Comparison of ENCODE assay signal across 8 cellular contexts in the genomic region with DNA sequence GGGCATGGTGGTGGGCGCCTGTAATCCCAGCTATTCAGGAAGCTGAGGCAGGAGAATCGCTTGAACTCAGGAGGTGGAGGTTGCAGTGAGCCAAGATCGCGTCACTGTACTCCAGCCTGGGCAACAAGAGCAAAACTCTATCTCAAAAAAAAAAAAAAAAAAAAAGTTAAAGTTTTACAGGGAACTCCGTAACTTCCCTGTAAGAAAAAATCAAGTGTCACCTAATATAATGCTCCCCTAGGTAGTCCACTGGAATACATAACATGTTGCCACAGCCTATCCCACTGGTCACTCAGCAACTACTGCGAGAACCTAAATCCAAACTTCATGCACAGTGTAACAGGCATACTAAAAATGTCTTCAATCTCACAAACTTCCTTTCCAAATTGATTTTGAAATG. TPM values are rescaled to one million over a fixed set of nuclear protein-coding genes. Genes with fewer than 3 reads are reported as not detected.
DNase-seq lines count a peak whose midpoint lies in the region; ATAC-seq, FAIRE-seq and TF ChIP-seq lines count a peak whose summit lies in the region.
"Not testable (repeated sequence)": the region's sequence is repeated elsewhere in the genome, so short reads cannot be mapped to it uniquely, and the experiment has no call there.

No MANE protein-coding gene starts in this region.

- H3K36me3 Mint-ChIP-seq in HFFc6 (ENCODE audit: low read depth) (peaks cover 22% of the 10 kb centered on the region), activated B cell treated with CpG ODN at 0.5 μM for 24 hours (ENCODE audit: low read depth) (peaks cover 41% of the 10 kb centered on the region)

- not testable (repeated sequence) for TF ChIP-seq EP300 in GM12878 (IDR thresholded peaks at IDR 0.05; ENCODE audit: borderline replicate concordance in 1 of 2, control insufficient read depth in 1 of 2, low read depth in 2 of 2, low read length in 2 of 2)

- peaks cover 84% of the 10 kb centered on the region for H3K79me2 ChIP-seq in GM12878 (ENCODE audit: control insufficient read depth, insufficient read depth, low read length)

- H3K9me3 Mint-ChIP-seq in HFFc6, activated B cell treated with CpG ODN at 0.5 μM for 24 hours: not testable (repeated sequence)

- not testable (repeated sequence) for H3K9me3 ChIP-seq in GM12878 (replicated peaks; ENCODE audit: control insufficient read depth, insufficient read depth, low read length); mucosa of descending colon

- POLR2A ChIA-PET in activated B cell treated with CpG ODN at 0.5 μM for 24 hours (lab: Charles Lee) = not testable (repeated sequence)
- POLR2A ChIA-PET in GM12878 (lab: Charles Lee) = interaction anchor here (1.2 kb wide), 1 partner anchor 62 kb away, joined by 3 read pairs; no protein-coding TSS in a partner anchor

- H3K36me3 ChIP-seq in GM12878 (ENCODE audit: control insufficient read depth in 2 of 2, insufficient read depth in 2 of 2, low read length in 1 of 2) = peaks cover 10 to 38% of the 10 kb centered on the region in 2 experiments
- not testable (repeated sequence) for H3K36me3 ChIP-seq in mucosa of descending colon (ENCODE audit: low read depth)

- peaks cover 26% of the 10 kb centered on the region for H3K4me1 ChIP-seq in GM12878 (ENCODE audit: control insufficient read depth, insufficient read depth, low read length)
- not testable (repeated sequence) for H3K4me1 ChIP-seq in mucosa of descending colon (ENCODE audit: low read depth)

- peak overlapping the region; percentile 53 for H3K27ac ChIP-seq in C4-2B
- peak overlapping the region; percentile 17; the same call in 1 of the 2 replicates for H3K27ac ChIP-seq in GM12878 (ENCODE audit: control insufficient read depth, insufficient read depth)

- not testable (repeated sequence) for FAIRE-seq in GM12878 (lab: Jason Lieb, UNC)

- SMC1A ChIA-PET in GM12878 (lab: Charles Lee; ENCODE audit: uncharacterized antibody, unreplicated experiment) = interaction anchor here (2.6 to 9.6 kb wide), 2 partner anchors 15 to 31 kb away, joined by 6 to 141 read pairs; no protein-coding TSS in a partner anchor

- H2AFZ ChIP-seq in GM12878 (ENCODE audit: control insufficient read depth, low read depth, low read length) = not testable (repeated sequence)

- H3K4me3 Mint-ChIP-seq in HFFc6, activated B cell treated with CpG ODN at 0.5 μM for 24 hours: not testable (repeated sequence)

- TF ChIP-seq CTCF in C4-2B (conservative IDR thresholded peaks at IDR 0.05); HFFc6 (IDR thresholded peaks at IDR 0.05); activated B cell treated with CpG ODN at 0.5 μM for 24 hours (IDR thresholded peaks at IDR 0.05); GM12878 (IDR thresholded peaks at IDR 0.05 in 2 of 3, conservative IDR thresholded peaks at IDR 0.05 in 1 of 3; ENCODE audit: control insufficient read depth in 2 of 3, extremely low read depth in 1 of 3, insufficient read depth in 1 of 3, low read depth in 3 of 3, low read length in 3 of 3); mucosa of descending colon (IDR thresholded peaks at IDR 0.05); omental fat pad (IDR thresholded peaks at IDR 0.05): not testable (repeated sequence)

- H3K9ac ChIP-seq in GM12878 (ENCODE audit: control insufficient read depth, insufficient read depth, low read length) = not testable (repeated sequence)

- H3K4me1 Mint-ChIP-seq in HFFc6 (ENCODE audit: low read depth) (peaks cover 33% of the 10 kb centered on the region), activated B cell treated with CpG ODN at 0.5 μM for 24 hours (peaks cover 60% of the 10 kb centered on the region)

- not testable (repeated sequence) for H3K4me3 ChIP-seq in GM12878, mucosa of descending colon

- RAD21 ChIA-PET in GM12878 (lab: Charles Lee; ENCODE audit: unreplicated experiment) = interaction anchor here (1.4 to 10.1 kb wide), 3 partner anchors 8 to 86 kb away, joined by 3 to 123 read pairs (median 6); no protein-coding TSS in a partner anchor

- not testable (repeated sequence) for TF ChIP-seq POLR2A in GM12878 (IDR thresholded peaks at IDR 0.05; ENCODE audit: low read depth, low read length)

- H3K27me3 ChIP-seq in GM12878 (replicated peaks in 1 of 2; ENCODE audit: control insufficient read depth in 2 of 2, insufficient read depth in 2 of 2, low read length in 1 of 2) = not testable (repeated sequence)

- not testable (repeated sequence) for ATAC-seq in activated B cell treated with CpG ODN at 0.5 μM for 24 hours (ENCODE audit: low read depth); GM12878
- ATAC-seq in left cardiac atrium = peak; percentile 47 to 55
- peak; percentile 77 for ATAC-seq in left lobe of liver
- peak; percentile 19 for ATAC-seq in mucosa of descending colon
- peak; percentile 10 for ATAC-seq in omental fat pad (ENCODE audit: low FRiP score)

- H4K20me1 ChIP-seq in GM12878 (ENCODE audit: control insufficient read depth, insufficient read depth) = not testable (repeated sequence)

- not testable (repeated sequence) for TF ChIP-seq RAD21 in GM12878 (IDR thresholded peaks at IDR 0.05; ENCODE audit: insufficient read depth, low read depth, low read length)

- not testable (repeated sequence) for H3K27me3 Mint-ChIP-seq in HFFc6 (ENCODE audit: insufficient read depth); activated B cell treated with CpG ODN at 0.5 μM for 24 hours

- CTCF ChIA-PET in activated B cell treated with CpG ODN at 0.5 μM for 24 hours (lab: Charles Lee) = not testable (repeated sequence)
- CTCF ChIA-PET in GM12878 (lab: Yijun Ruan, JAX) = interaction anchor here (4.6 kb wide), 1 partner anchor 65 kb away, joined by 25 read pairs; the partner anchor contains the start of gene POLI

- not testable (repeated sequence) for H3K4me2 ChIP-seq in GM12878 (ENCODE audit: control insufficient read depth, insufficient read depth)

- in situ Hi-C loops in GM12878 (cut with MboI) = not testable (repeated sequence)

- H3K27ac Mint-ChIP-seq in HFFc6 (peak overlapping the region; percentile 58), activated B cell treated with CpG ODN at 0.5 μM for 24 hours (peak overlapping the region; percentile 21)

- 96% methylated on average over 6 of the region's 6 CpGs for WGBS in GM12878 (ENCODE audit: insufficient coverage, insufficient replicate concordance, low lambda C conversion rate, missing lambda C conversion rate)

- BruUV-seq in GM12878 (replicated peaks; lab: Mats Ljungman, UMichigan) = not testable (repeated sequence)

- intact Hi-C loops in activated B cell treated with CpG ODN at 0.5 μM for 24 hours (cut with micrococcal nuclease); GM12878 (cut with micrococcal nuclease; ENCODE audit: unreplicated experiment); left cardiac atrium (cut with DNase I); mucosa of descending colon (cut with DNase I, micrococcal nuclease): not testable (repeated sequence)

- DNase-seq in HFFc6; activated B cell treated with CpG ODN at 0.5 μM for 24 hours; GM12878 (ENCODE audit: low read depth, low spot score); left cardiac atrium; left lobe of liver (ENCODE audit: low spot score); mucosa of descending colon; omental fat pad (ENCODE audit: low spot score): not testable (repeated sequence)

RNA-seq across cellular contexts. Expression of gene MBD2, which starts 19.0 kb away (rescaled TPM):
- total RNA-seq in HFFc6 (2021; fragmentation: NEBNext Ultra II Directional; extraction: Animal tissue kit (Norgen Biotek cat#: 25700)) = 100 to 1,000 TPM in 1 of 6 experiments, 10 to 100 TPM in 5; 84.8 to 104 (median 88.9) TPM
- total RNA-seq in activated B cell treated with CpG ODN at 0.5 μM for 24 hours = 146 and 150 TPM in 2 replicates
- 77.2 and 78.5 TPM in 2 replicates for total RNA-seq in GM12878 (2013; cell fraction: nucleolus; rRNA removed)
- total RNA-seq in GM12878 (2014; rRNA removed) = 57.0 and 61.0 TPM in 2 replicates
- total RNA-seq in GM12878 (2014; rRNA removed; fragmentation: Illumina TruSeq; extraction: Trizol) = 63.4 and 65.2 TPM in 2 replicates
- total RNA-seq in GM12878 (2021) = 170 and 190 TPM in 2 replicates
- 30.4 TPM for polyA plus RNA-seq in GM12878 (2011; ENCODE audit: low read depth)
- polyA plus RNA-seq in GM12878 (2011; rRNA removed) = 276 and 424 TPM in 2 replicates
- polyA plus RNA-seq in GM12878 (2011; cell fraction: cytosol; rRNA removed) = 52.8 and 62.4 TPM in 2 replicates
- 77.7 and 86.1 TPM in 2 replicates for polyA plus RNA-seq in GM12878 (2011; cell fraction: nucleus; rRNA removed)
- polyA plus RNA-seq in GM12878 (2012) = 60.1 and 91.8 TPM in 2 replicates
- polyA plus RNA-seq in GM12878 (2014; fragmentation: Illumina TruSeq; extraction: Trizol) = 86.0 and 97.2 TPM in 2 replicates
- 10 to 100 TPM; 27.0 to 53.5 TPM for polyA plus RNA-seq in GM12878 (2014; fragmentation: Nextera tagmentation; extraction: Ambion mirVana)
- polyA plus RNA-seq in GM12878 (2014; rRNA removed) = 58.9 and 59.4 TPM in 2 replicates
- 10 to 100 TPM; 24.1 to 31.3 TPM for polyA plus RNA-seq in GM12878 (2016; fragmentation: Nextera tagmentation; extraction: Ambion mirVana)
- polyA minus RNA-seq in GM12878 (2011; rRNA and poly(A)+ RNA removed) = 81.7 and 105 TPM in 2 replicates
- polyA minus RNA-seq in GM12878 (2011; cell fraction: cytosol; rRNA and poly(A)+ RNA removed) = 102 and 156 TPM in 2 replicates
- 30.2 and 54.2 TPM in 2 replicates for polyA minus RNA-seq in GM12878 (2011; cell fraction: nucleus; rRNA and poly(A)+ RNA removed)
- total RNA-seq in left cardiac atrium = 10 to 100 TPM; 69.9 to 73.4 TPM
- 29.1 TPM for total RNA-seq in left lobe of liver
- total RNA-seq in mucosa of descending colon = 100 to 1,000 TPM in 2 of 3 donors, 10 to 100 TPM in 1; 83.3 to 108 (median 106) TPM
- total RNA-seq in omental fat pad = 10 to 100 TPM; 33.3 to 58.6 (median 44.6) TPM
